12 cellular contexts compared by ENCODE assay signal in the genomic region with DNA sequence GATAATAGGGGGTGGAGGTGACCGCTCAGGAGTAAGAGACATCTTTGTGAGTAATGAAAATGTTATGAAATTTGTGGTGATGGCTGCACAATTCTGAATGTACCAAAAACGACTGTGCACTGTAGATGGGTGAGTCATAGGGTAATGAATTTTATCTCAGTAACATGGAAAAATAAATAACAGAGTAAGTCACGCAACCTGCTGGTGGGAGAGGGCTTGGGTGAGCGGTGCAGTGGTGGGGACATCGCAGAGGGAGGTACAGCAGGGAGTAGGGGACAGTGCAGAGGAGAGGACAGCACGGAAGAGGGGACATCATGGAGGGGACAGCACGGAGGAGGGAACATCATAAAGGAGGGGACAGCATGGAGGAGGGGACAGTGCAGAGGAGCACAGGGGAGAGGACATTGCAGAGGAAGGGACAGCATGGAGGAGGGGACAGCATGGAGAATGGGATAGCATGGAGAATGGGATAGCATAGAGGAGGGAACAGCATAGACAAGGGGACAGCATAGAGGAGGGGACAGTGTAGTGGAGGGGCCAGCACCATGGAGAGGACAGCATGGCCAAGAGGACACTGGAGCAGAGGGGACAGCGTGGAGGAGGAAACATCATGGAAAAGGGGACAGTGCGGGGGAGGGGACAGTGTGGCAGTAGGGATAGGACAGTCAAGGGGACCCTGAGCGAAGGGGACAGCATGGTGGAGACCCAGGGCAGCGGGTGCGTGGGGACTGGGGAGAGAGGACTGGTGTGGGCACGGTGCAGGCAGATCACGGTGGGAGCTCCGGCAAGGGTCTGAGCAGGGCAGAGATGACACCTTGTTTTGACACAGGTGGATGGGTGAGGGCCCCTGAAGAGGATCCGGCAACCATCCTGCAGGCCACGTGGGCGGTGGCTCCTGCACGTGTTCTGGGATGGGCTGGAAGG.
A peak's percentile ranks its signal among the peaks of the same experiment; 100 is the strongest.
DNase-seq lines count a peak whose midpoint lies in the region; ATAC-seq, FAIRE-seq and TF ChIP-seq lines count a peak whose summit lies in the region.
"Had no signal": no experiment of that assay in that cellular context is flagged by ENCODE, and none has a peak within 500 bp of the region (broad histone marks: within the 10 kb centered on the region; RNA-seq: fewer than 3 reads in every experiment).

No MANE protein-coding gene starts in this region.

- peak; percentile 85 for DNase-seq in Daoy (ENCODE audit: low read depth)
- peak; percentile 96 for DNase-seq in MV-4-11 (lab: John Stamatoyannopoulos, UW)
- DNase-seq in bronchial epithelial cell (ENCODE audit: low read depth): peak; percentile 86
- peak; percentile 70 to 77 for DNase-seq in lung microvascular endothelial cell (ENCODE audit: low read depth in 2 of 2)
- DNase-seq in stimulated activated CD4-positive, alpha-beta T cell treated with anti-CD3 and anti-CD28 coated beads, Interleukin-15, amount 100 ng/mL, for 24 hours: no peak
- DNase-seq in NCI-H1092 (lab: John Stamatoyannopoulos, UW): no peak
- DNase-seq in naive thymus-derived CD8-positive, alpha-beta T cell: no peak
- DNase-seq: DND-41, NCI-H446 treated with DMSO at 0.1 percent for 48 hours, nucleus accumbens had no signal

- POLR2A ChIA-PET in naive thymus-derived CD8-positive, alpha-beta T cell (lab: Charles Lee): no interaction called here

- H3K9me3 Mint-ChIP-seq in naive thymus-derived CD8-positive, alpha-beta T cell: peaks cover 0 to 36% (median 13%) of the 10 kb centered on the region in 9 donors

- H3K4me3 Mint-ChIP-seq in naive thymus-derived CD8-positive, alpha-beta T cell: no peak overlapping the region

- H3K36me3 Mint-ChIP-seq in naive thymus-derived CD8-positive, alpha-beta T cell: peaks cover 9 to 28% (median 21%) of the 10 kb centered on the region in 3 donors

- no peak overlapping the region for H3K4me3 ChIP-seq in bronchial epithelial cell (ENCODE audit: low read depth, low read length)

- H3K27ac Mint-ChIP-seq in naive thymus-derived CD8-positive, alpha-beta T cell: no peak overlapping the region
- H3K27ac Mint-ChIP-seq: activated naive CD4-positive, alpha-beta T cell treated with anti-CD3 and anti-CD28 coated beads, Interleukin-2, amount 50 U/mL, for 72 hours had no signal

- peaks cover 0 to 9% (median 6%) of the 10 kb centered on the region in 4 donors for H3K4me1 Mint-ChIP-seq in naive thymus-derived CD8-positive, alpha-beta T cell

- no peak for TF ChIP-seq CTCF in bronchial epithelial cell (IDR thresholded peaks at IDR 0.05; ENCODE audit: insufficient read depth, low read length, severe bottlenecking)

- no peak for ATAC-seq in naive thymus-derived CD8-positive, alpha-beta T cell
- ATAC-seq in GM19467 (IDR thresholded peaks at IDR 0.05; ENCODE audit: unreplicated experiment): no peak
- ATAC-seq: activated naive CD4-positive, alpha-beta T cell treated with anti-CD3 and anti-CD28 coated beads, Interleukin-2, amount 50 U/mL, for 72 hours had no signal

- H3K27me3 ChIP-seq in bronchial epithelial cell (ENCODE audit: control insufficient read depth, insufficient read depth, low read length): no peaks in the 10 kb centered on the region

- no peaks in the 10 kb centered on the region for H3K36me3 ChIP-seq in bronchial epithelial cell (ENCODE audit: control insufficient read depth, insufficient read depth, low read length)

- FAIRE-seq in bronchial epithelial cell (lab: Jason Lieb, UNC): peak; percentile 32

- H3K27me3 Mint-ChIP-seq in naive thymus-derived CD8-positive, alpha-beta T cell: no peaks in the 10 kb centered on the region

Comparison
In these comparisons a context has a peak if more than half of its experiments do, and no peak if none do; other contexts are left out.
1. DNase-seq: peak in Daoy (single experiment), MV-4-11 (single experiment), bronchial epithelial cell (single experiment) and lung microvascular endothelial cell (2 of 2); none in stimulated activated CD4-positive, alpha-beta T cell treated with anti-CD3 and anti-CD28 coated beads, Interleukin-15, amount 100 ng/mL, for 24 hours (single experiment), NCI-H1092 (single experiment) and naive thymus-derived CD8-positive, alpha-beta T cell (0 of 10).